ENCODE assay signal across 34 cellular contexts in genomic region chr2:119180891-119181290, GRCh38. TPM values are rescaled to one million over a fixed set of nuclear protein-coding genes. Genes with fewer than 3 reads are reported as not detected.
"Had no signal": no experiment of that assay in that cellular context is flagged by ENCODE, and none has a peak within 500 bp of the region (broad histone marks: within the 10 kb centered on the region; RNA-seq: fewer than 3 reads in every experiment).

No MANE protein-coding gene starts in this region.

- H3K4me3 ChIP-seq: adrenal gland, body of pancreas, prostate gland, smooth muscle cell, stomach, thyroid gland, upper lobe of right lung had no signal

- H3K9me3 ChIP-seq: adrenal gland, body of pancreas, neutrophil, prostate gland, stomach, thyroid gland, upper lobe of right lung had no signal

- H3K27me3 ChIP-seq: adrenal gland, body of pancreas, neutrophil, stomach, thyroid gland, upper lobe of right lung had no signal

- H3K36me3 ChIP-seq: adrenal gland, neutrophil, prostate gland, stomach, thyroid gland, upper lobe of right lung had no signal

- H3K9me3 Mint-ChIP-seq: activated naive CD4-positive, alpha-beta T cell treated with anti-CD3 and anti-CD28 coated beads for 36 hours; activated naive CD8-positive, alpha-beta T cell treated with anti-CD3 and anti-CD28 coated beads for 36 hours; memory B cell; nephron progenitor cell; stimulated activated naive B cell treated with anti-CD40 and anti-IgM and Interleukin-4, amounts not matched to agents 10 μg/mL and 1 μg/mL and 100 μg/mL, for 72 hours; T-helper 1 cell treated with Interleukin-12 subunit alpha and Interleukin-12 subunit beta and Interleukin-4 antibody, amounts not matched to agents 30 μg/mL and 1 μg/mL, for 36 hours had no signal

- H3K4me3 Mint-ChIP-seq: activated naive CD4-positive, alpha-beta T cell treated with anti-CD3 and anti-CD28 coated beads for 36 hours; activated naive CD8-positive, alpha-beta T cell treated with anti-CD3 and anti-CD28 coated beads for 36 hours; memory B cell; nephron progenitor cell; stimulated activated naive B cell treated with anti-CD40 and anti-IgM and Interleukin-4, amounts not matched to agents 10 μg/mL and 1 μg/mL and 100 μg/mL, for 72 hours; T-helper 1 cell treated with Interleukin-12 subunit alpha and Interleukin-12 subunit beta and Interleukin-4 antibody, amounts not matched to agents 30 μg/mL and 1 μg/mL, for 36 hours had no signal

- H3K4me2 ChIP-seq: smooth muscle cell had no signal

- H3K4me1 ChIP-seq: adrenal gland, prostate gland, stomach, thyroid gland, upper lobe of right lung had no signal

- H3K27ac ChIP-seq: adrenal gland, body of pancreas, neutrophil, prostate gland, stomach, thyroid gland, upper lobe of right lung, VCaP had no signal

- H3K4me1 Mint-ChIP-seq: activated naive CD8-positive, alpha-beta T cell treated with anti-CD3 and anti-CD28 coated beads for 36 hours; memory B cell; nephron progenitor cell; stimulated activated naive B cell treated with anti-CD40 and anti-IgM and Interleukin-4, amounts not matched to agents 10 μg/mL and 1 μg/mL and 100 μg/mL, for 72 hours had no signal

- H3K27me3 Mint-ChIP-seq: memory B cell; stimulated activated naive B cell treated with anti-CD40 and anti-IgM and Interleukin-4, amounts not matched to agents 10 μg/mL and 1 μg/mL and 100 μg/mL, for 72 hours had no signal

- H3K27ac Mint-ChIP-seq: activated naive CD4-positive, alpha-beta T cell treated with anti-CD3 and anti-CD28 coated beads for 36 hours; activated naive CD8-positive, alpha-beta T cell treated with anti-CD3 and anti-CD28 coated beads for 36 hours; memory B cell; nephron progenitor cell; T-helper 1 cell treated with Interleukin-12 subunit alpha and Interleukin-12 subunit beta and Interleukin-4 antibody, amounts not matched to agents 30 μg/mL and 1 μg/mL, for 36 hours had no signal

- H3K36me3 Mint-ChIP-seq: activated naive CD8-positive, alpha-beta T cell treated with anti-CD3 and anti-CD28 coated beads for 36 hours; memory B cell; stimulated activated naive B cell treated with anti-CD40 and anti-IgM and Interleukin-4, amounts not matched to agents 10 μg/mL and 1 μg/mL and 100 μg/mL, for 72 hours had no signal

- DNase-seq: activated CD4-positive, alpha-beta T cell treated with anti-CD3 and anti-CD28 coated beads for 4 hours; activated CD4-positive, alpha-beta T cell treated with anti-CD3 and anti-CD28 coated beads, Interleukin-2, amount 50 U/mL, for 4 hours; activated effector memory CD4-positive, alpha-beta T cell treated with anti-CD3 and anti-CD28 coated beads, Interleukin-2, amount 50 U/mL, for 16 hours; activated naive CD4-positive, alpha-beta T cell treated with anti-CD3 and anti-CD28 coated beads for 36 hours; activated naive CD8-positive, alpha-beta T cell treated with anti-CD3 and anti-CD28 coated beads for 36 hours; adrenal gland; aorta; body of pancreas; cortex of kidney; head of caudate nucleus; hippocampal formation; nephron progenitor cell; retina; stimulated activated CD4-positive, alpha-beta T cell treated with anti-CD3 and anti-CD28 coated beads, Interleukin-15, amount 100 ng/mL, for 24 hours; stimulated activated CD4-positive, alpha-beta T cell treated with anti-CD3 and anti-CD28 coated beads, Interleukin-2, amount 100 ng/mL, for 24 hours; stimulated activated naive B cell treated with anti-CD40 and anti-IgM and Interleukin-4, amounts not matched to agents 10 μg/mL and 1 μg/mL and 100 μg/mL, for 72 hours; stomach; T-helper 9 cell; thyroid gland; upper lobe of right lung had no signal

RNA-seq across cellular contexts. Expression of gene C1QL2, which starts 22.3 kb away (rescaled TPM):
- total RNA-seq: activated naive CD4-positive, alpha-beta T cell treated with anti-CD3 and anti-CD28 coated beads for 36 hours; activated naive CD8-positive, alpha-beta T cell treated with anti-CD3 and anti-CD28 coated beads for 36 hours; adrenal gland; aorta; cardiac septum; endothelial cell of umbilical vein; fibroblast of lung; fibroblast of villous mesenchyme; osteocyte; sciatic nerve; smooth muscle cell; stomach; thyroid gland; upper lobe of right lung had no signal
- polyA plus RNA-seq: adrenal gland, endothelial cell of umbilical vein, esophagus, fibroblast of lung, keratinocyte, smooth muscle cell, stomach had no signal
